In genomic region chr19:12939908-12940533, GRCh38 we compare ENCODE assay signal across 9 cellular contexts. TPM values are rescaled to one million over a fixed set of nuclear protein-coding genes. Genes with fewer than 3 reads are reported as not detected.
DNase-seq lines count a peak whose midpoint lies in the region; ATAC-seq, FAIRE-seq and TF ChIP-seq lines count a peak whose summit lies in the region.
"Had no signal": no experiment of that assay in that cellular context is flagged by ENCODE, and none has a peak within 500 bp of the region (broad histone marks: within the 10 kb centered on the region; RNA-seq: fewer than 3 reads in every experiment).

No MANE protein-coding gene starts in this region.

- CTCF ChIA-PET in A549 (lab: Yijun Ruan, JAX), result no interaction called here

- H3K27me3 ChIP-seq in HUES48 (ENCODE audit: control insufficient read depth, insufficient read depth, low read length) (no peaks in the 10 kb centered on the region), breast epithelium (no peaks in the 10 kb centered on the region), mononuclear cell (ENCODE audit: insufficient read depth, low read length) (no peaks in the 10 kb centered on the region)

- DNase-seq in A549 (ENCODE audit: low read depth in 1 of 2, low spot score in 1 of 2), result no peak
- DNase-seq in breast epithelium (ENCODE audit: low spot score in 2 of 2), result no peak
- no peak for DNase-seq in DMS 273 (lab: John Stamatoyannopoulos, UW; ENCODE audit: unreplicated experiment)
- DNase-seq in stimulated activated CD4-positive, alpha-beta T cell treated with anti-CD3 and anti-CD28 coated beads, Interleukin-4, amount 100 ng/mL, for 24 hours, result no peak
- DNase-seq in superior temporal gyrus (ENCODE audit: extremely low spot score), result no peak
- no peak for DNase-seq in NCI-H526 treated with DMSO at 0.1 percent for 48 hours (lab: John Stamatoyannopoulos, UW)
- DNase-seq: aorta had no signal

- H3K4me3 ChIP-seq in A549 (peak overlapping the region; percentile 100), HUES48 (ENCODE audit: low read depth, low read length) (peak overlapping the region; percentile 98), breast epithelium (peak overlapping the region; percentile 92 to 100 (median 99)), mononuclear cell (ENCODE audit: low read length) (peak overlapping the region; percentile 95)

- TF ChIP-seq CTCF in A549 (IDR thresholded peaks at IDR 0.05) (no peak), breast epithelium (IDR thresholded peaks at IDR 0.05) (no peak)

- H3K4me2 ChIP-seq in A549, result peak overlapping the region; percentile 99

- TF ChIP-seq POLR2A in A549 (IDR thresholded peaks at IDR 0.05; ENCODE audit: low read length) (no peak), breast epithelium (IDR thresholded peaks at IDR 0.05) (no peak)

- POLR2A ChIA-PET in A549 (lab: Yijun Ruan, JAX), result no interaction called here

- no peak for TF ChIP-seq RAD21 in A549 (conservative IDR thresholded peaks at IDR 0.05 in 1 of 2, IDR thresholded peaks at IDR 0.05 in 1 of 2)

- FAIRE-seq in A549 (lab: Jason Lieb, UNC), result no peak

- H3K36me3 ChIP-seq in HUES48 (ENCODE audit: control insufficient read depth, insufficient read depth, low read length), result peaks cover 61% of the 10 kb centered on the region
- peaks cover 4% of the 10 kb centered on the region for H3K36me3 ChIP-seq in breast epithelium

- H3K4me1 ChIP-seq in A549 (peaks cover 22% of the 10 kb centered on the region), HUES48 (ENCODE audit: control insufficient read depth, insufficient read depth, low read length) (peaks cover 17% of the 10 kb centered on the region), breast epithelium (peaks cover 9 to 17% of the 10 kb centered on the region in 2 donors), mononuclear cell (ENCODE audit: insufficient read depth, low read length) (peaks cover 72% of the 10 kb centered on the region)

- 0 out of 2 replicates have a peak overlapping the region, but pooled peaks have one; percentile 93 for H3K9ac ChIP-seq in HUES48 (ENCODE audit: low read depth, low read length)

- no peak for ATAC-seq in A549

- no peak for TF ChIP-seq EP300 in A549 (IDR thresholded peaks at IDR 0.05)

- 69% methylated on average over 11 of the region's 12 CpGs for WGBS in A549 (ENCODE audit: missing lambda C conversion rate)

- H3K9me3 ChIP-seq in A549 (no peaks in the 10 kb centered on the region), HUES48 (ENCODE audit: control insufficient read depth, insufficient read depth, low read length) (no peaks in the 10 kb centered on the region), breast epithelium (no peaks in the 10 kb centered on the region), mononuclear cell (ENCODE audit: low read depth, low read length) (no peaks in the 10 kb centered on the region)

- H3K27ac ChIP-seq in A549 (peak overlapping the region in 1 of 2 experiments; percentile 97; a peak in 4 of 6 replicates), HUES48 (ENCODE audit: low read depth, low read length) (peak overlapping the region; percentile 35), breast epithelium (peak overlapping the region; percentile 96 to 97)

- intact Hi-C loops in breast epithelium (cut with DNase I; ENCODE audit: low total_unique reads), result no loop called here

TF ChIP-seq in A549, 52 proteins besides CTCF, POLR2A, EP300 and RAD21:
- no peak for TF ChIP-seq NFE2L2 (conservative IDR thresholded peaks at IDR 0.05; ENCODE audit: low read length)
- TF ChIP-seq JUNB (IDR thresholded peaks at IDR 0.05), result no peak
- no peak for TF ChIP-seq KDM5A (IDR thresholded peaks at IDR 0.05)
- TF ChIP-seq POLR2AphosphoS2 (conservative IDR thresholded peaks at IDR 0.05; ENCODE audit: low read length), result no peak
- no peak for TF ChIP-seq ESRRA (IDR thresholded peaks at IDR 0.05; ENCODE audit: borderline replicate concordance, low read length)
- no peak for TF ChIP-seq JUN (IDR thresholded peaks at IDR 0.05)
- no peak for TF ChIP-seq CBX2 (IDR thresholded peaks at IDR 0.05; ENCODE audit: borderline replicate concordance, low read depth)
- TF ChIP-seq HOXB13 (CRISPR knock-in tag; IDR thresholded peaks at IDR 0.05; ENCODE audit: low read depth), result no peak
- TF ChIP-seq RFX5 (IDR thresholded peaks at IDR 0.05), result no peak
- no peak for TF ChIP-seq NPAS2 (CRISPR knock-in tag; IDR thresholded peaks at IDR 0.05; ENCODE audit: borderline replicate concordance)

RNA-seq across cellular contexts. Expression of gene CALR, which starts 1.6 kb away (rescaled TPM):
- polyA plus RNA-seq in A549 (2011; rRNA removed) (356 and 419 TPM in 2 replicates), A549 (2017; fragmentation: RNase III; extraction: RNeasy Plus Mini Kit Qiagen cat#74134 plus additional on column Dnase treatment) (484 to 507 TPM (median 494 TPM) in 3 replicates)
- polyA plus RNA-seq in A549 (2012; cell fraction: cytosol; rRNA removed), result 378 and 414 TPM in 2 replicates
- polyA plus RNA-seq in A549 (2012; cell fraction: nucleus; rRNA removed), result 343 and 404 TPM in 2 replicates
- 427 and 530 TPM in 2 replicates for polyA minus RNA-seq in A549 (2011; rRNA and poly(A)+ RNA removed)
- total RNA-seq in breast epithelium (100 to 1,000 TPM; 301 to 410 (median 305) TPM), mononuclear cell (434 TPM)

RNA-seq across cellular contexts. Expression of gene RAD23A, which starts 5.6 kb away (rescaled TPM):
- 46.4 and 56.2 TPM in 2 replicates for polyA plus RNA-seq in A549 (2011; rRNA removed)
- polyA plus RNA-seq in A549 (2012; cell fraction: cytosol; rRNA removed), result 105 and 107 TPM in 2 replicates
- polyA plus RNA-seq in A549 (2012; cell fraction: nucleus; rRNA removed), result 125 and 132 TPM in 2 replicates
- 68.6 to 71.6 TPM (median 71.1 TPM) in 3 replicates for polyA plus RNA-seq in A549 (2017; fragmentation: RNase III; extraction: RNeasy Plus Mini Kit Qiagen cat#74134 plus additional on column Dnase treatment)
- 39.3 and 68.6 TPM in 2 replicates for polyA minus RNA-seq in A549 (2011; rRNA and poly(A)+ RNA removed)
- total RNA-seq in breast epithelium, result 10 to 100 TPM; 65.9 to 84.3 (median 66.5) TPM
- 48.8 TPM for total RNA-seq in mononuclear cell

RNA-seq across cellular contexts. Expression of gene FARSA, which starts 6.5 kb away (rescaled TPM):
- 18.1 and 20.1 TPM in 2 replicates for polyA plus RNA-seq in A549 (2011; rRNA removed)
- 98.1 and 105 TPM in 2 replicates for polyA plus RNA-seq in A549 (2012; cell fraction: cytosol; rRNA removed)
- polyA plus RNA-seq in A549 (2012; cell fraction: nucleus; rRNA removed), result 128 and 154 TPM in 2 replicates
- 57.4 to 62.2 TPM (median 58.7 TPM) in 3 replicates for polyA plus RNA-seq in A549 (2017; fragmentation: RNase III; extraction: RNeasy Plus Mini Kit Qiagen cat#74134 plus additional on column Dnase treatment)
- 26.2 and 37.2 TPM in 2 replicates for polyA minus RNA-seq in A549 (2011; rRNA and poly(A)+ RNA removed)
- total RNA-seq in breast epithelium, result 10 to 100 TPM; 26.1 to 53.7 (median 40.7) TPM
- total RNA-seq in mononuclear cell, result 12.2 TPM

RNA-seq across cellular contexts. Expression of gene GADD45GIP1, which starts 17.0 kb away (rescaled TPM):
- polyA plus RNA-seq in A549 (2011; rRNA removed), result 18.3 and 26.4 TPM in 2 replicates
- polyA plus RNA-seq in A549 (2012; cell fraction: cytosol; rRNA removed), result 74.9 and 82.7 TPM in 2 replicates
- 37.7 and 45.3 TPM in 2 replicates for polyA plus RNA-seq in A549 (2012; cell fraction: nucleus; rRNA removed)
- polyA plus RNA-seq in A549 (2017; fragmentation: RNase III; extraction: RNeasy Plus Mini Kit Qiagen cat#74134 plus additional on column Dnase treatment), result 30.7 to 31.9 TPM (median 31.1 TPM) in 3 replicates
- polyA minus RNA-seq in A549 (2011; rRNA and poly(A)+ RNA removed), result 3.5 and 3.8 TPM in 2 replicates
- 10 to 100 TPM; 30.3 to 44.2 (median 31.5) TPM for total RNA-seq in breast epithelium
- 5.2 TPM for total RNA-seq in mononuclear cell

RNA-seq across cellular contexts. Expression of gene SYCE2, which starts 20.9 kb away (rescaled TPM):
- polyA plus RNA-seq in A549 (2011; rRNA removed) (0.13 and 0.41 TPM in 2 replicates), A549 (2017; fragmentation: RNase III; extraction: RNeasy Plus Mini Kit Qiagen cat#74134 plus additional on column Dnase treatment) (0.25 to 0.40 TPM (median 0.39 TPM) in 3 replicates)
- 0.42 and 0.49 TPM in 2 replicates for polyA plus RNA-seq in A549 (2012; cell fraction: cytosol; rRNA removed)
- polyA plus RNA-seq in A549 (2012; cell fraction: nucleus; rRNA removed), result 0.19 and 0.37 TPM in 2 replicates
- polyA minus RNA-seq in A549 (2011; rRNA and poly(A)+ RNA removed), result 0.17 TPM in 1 of 2 replicates, not detected in the other
- total RNA-seq in breast epithelium (under 1 TPM in 1 of 3 donors, not detected in 2; 0.44 TPM), mononuclear cell (0.84 TPM)
